ENCODE assay signal across 8 cellular contexts in the genomic region with DNA sequence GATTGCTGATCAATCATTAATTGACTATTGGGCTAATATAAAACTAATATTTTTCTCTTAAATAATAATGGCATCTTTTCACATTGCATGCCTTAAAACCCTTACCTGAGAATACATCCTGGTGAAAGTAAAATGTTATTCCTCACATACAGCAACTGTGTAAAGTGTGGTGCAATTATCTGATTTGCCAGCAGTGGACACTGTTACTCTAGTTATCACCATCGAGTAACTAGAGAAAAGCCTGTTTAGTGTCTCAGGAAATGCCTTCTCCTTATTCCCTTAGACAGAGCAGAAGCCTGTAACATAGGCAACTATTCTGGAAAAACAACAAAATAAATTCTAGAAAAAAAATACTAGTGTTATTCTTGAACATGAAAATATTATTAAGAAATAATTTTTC.
DNase-seq lines count a peak whose midpoint lies in the region; ATAC-seq and TF ChIP-seq lines count a peak whose summit lies in the region.

No MANE protein-coding gene starts in this region.

- no peak overlapping the region for H2BK120ac ChIP-seq in mesenchymal stem cell (ENCODE audit: low read depth, low read length)

- no peak overlapping the region for H4K8ac ChIP-seq in mesenchymal stem cell (ENCODE audit: low read length)

- no peak overlapping the region for H2BK15ac ChIP-seq in mesenchymal stem cell (ENCODE audit: low read depth, poor library complexity, severe bottlenecking)

- H3K36me3 ChIP-seq in mesenchymal stem cell (ENCODE audit: control insufficient read depth in 1 of 2, insufficient read depth in 2 of 2, low read depth in 1 of 2, low read length in 2 of 2), result no peaks in the 10 kb centered on the region

- WGBS in mesenchymal stem cell, result no CpG with 5 or more reads among the region's 1 CpG

- no peak overlapping the region for H4K91ac ChIP-seq in mesenchymal stem cell (ENCODE audit: low read length)

- H3K18ac ChIP-seq in mesenchymal stem cell (ENCODE audit: low read depth in 1 of 2, low read length in 2 of 2), result no peak overlapping the region

- no peaks in the 10 kb centered on the region for H3K9me3 ChIP-seq in mesenchymal stem cell (ENCODE audit: control insufficient read depth, low read length)

- peak; percentile 86 for TF ChIP-seq CTCF in choroid plexus epithelial cell (conservative IDR thresholded peaks at IDR 0.05; ENCODE audit: low read depth, low read length)

- H3K27me3 ChIP-seq in mesenchymal stem cell (ENCODE audit: control insufficient read depth in 1 of 2, insufficient read depth in 1 of 2, low read length in 2 of 2), result peaks cover 0 to 6% of the 10 kb centered on the region in 2 experiments

- H3K4ac ChIP-seq in mesenchymal stem cell (ENCODE audit: low read depth in 1 of 2, low read length in 2 of 2), result no peak overlapping the region

- peak; percentile 76 for DNase-seq in DMS 273 (lab: John Stamatoyannopoulos, UW; ENCODE audit: unreplicated experiment)
- DNase-seq in DMS 273 treated with DMSO at 0.1 percent for 48 hours (lab: John Stamatoyannopoulos, UW), result no peak
- peak; percentile 44 for DNase-seq in NCI-H2196 (lab: John Stamatoyannopoulos, UW; ENCODE audit: unreplicated experiment)
- DNase-seq in choroid plexus epithelial cell (ENCODE audit: low read depth), result peak; percentile 85
- DNase-seq in mesenchymal stem cell, result peak; percentile 44

- H2AK5ac ChIP-seq in mesenchymal stem cell (ENCODE audit: low read length, severe bottlenecking), result no peak overlapping the region

- no peak overlapping the region for H3K27ac ChIP-seq in mesenchymal stem cell (ENCODE audit: low read length, poor library complexity, severe bottlenecking)

- ATAC-seq in HG03095 (IDR thresholded peaks at IDR 0.05; ENCODE audit: unreplicated experiment), result peak; percentile 55
- no peak for ATAC-seq in HG03139 (IDR thresholded peaks at IDR 0.05; ENCODE audit: unreplicated experiment)
- no peak for ATAC-seq in GM18873 (IDR thresholded peaks at IDR 0.05; ENCODE audit: low FRiP score, unreplicated experiment)

- H3K4me3 ChIP-seq in choroid plexus epithelial cell (ENCODE audit: low read depth, low read length), result no peak overlapping the region
- H3K4me3 ChIP-seq in mesenchymal stem cell (ENCODE audit: insufficient read depth in 1 of 2, low read depth in 1 of 2, low read length in 2 of 2), result no peak overlapping the region

- H3K79me1 ChIP-seq in mesenchymal stem cell (replicated peaks; ENCODE audit: low read length, poor library complexity, severe bottlenecking), result no peaks in the 10 kb centered on the region

- H3K9ac ChIP-seq in mesenchymal stem cell (ENCODE audit: low read length), result peak overlapping the region; percentile 46

- no peak overlapping the region for H2BK5ac ChIP-seq in mesenchymal stem cell (ENCODE audit: low read depth, low read length, poor library complexity, severe bottlenecking)

- no peak overlapping the region for H3K4me2 ChIP-seq in mesenchymal stem cell (ENCODE audit: low read length, poor library complexity, severe bottlenecking)

- no peak overlapping the region for H2BK12ac ChIP-seq in mesenchymal stem cell (ENCODE audit: low read length in 2 of 2)

- H3K4me1 ChIP-seq in mesenchymal stem cell (ENCODE audit: control insufficient read depth, insufficient read depth, low read depth, low read length), result no peaks in the 10 kb centered on the region

- no peak overlapping the region for H3K14ac ChIP-seq in mesenchymal stem cell (ENCODE audit: low read length in 2 of 2)

- no peak overlapping the region for H2AFZ ChIP-seq in mesenchymal stem cell (ENCODE audit: low read depth, low read length)

- H3K23ac ChIP-seq in mesenchymal stem cell (ENCODE audit: low read length in 2 of 2), result no peak overlapping the region
